1 cellular context compared by ENCODE assay signal in the genomic region with DNA sequence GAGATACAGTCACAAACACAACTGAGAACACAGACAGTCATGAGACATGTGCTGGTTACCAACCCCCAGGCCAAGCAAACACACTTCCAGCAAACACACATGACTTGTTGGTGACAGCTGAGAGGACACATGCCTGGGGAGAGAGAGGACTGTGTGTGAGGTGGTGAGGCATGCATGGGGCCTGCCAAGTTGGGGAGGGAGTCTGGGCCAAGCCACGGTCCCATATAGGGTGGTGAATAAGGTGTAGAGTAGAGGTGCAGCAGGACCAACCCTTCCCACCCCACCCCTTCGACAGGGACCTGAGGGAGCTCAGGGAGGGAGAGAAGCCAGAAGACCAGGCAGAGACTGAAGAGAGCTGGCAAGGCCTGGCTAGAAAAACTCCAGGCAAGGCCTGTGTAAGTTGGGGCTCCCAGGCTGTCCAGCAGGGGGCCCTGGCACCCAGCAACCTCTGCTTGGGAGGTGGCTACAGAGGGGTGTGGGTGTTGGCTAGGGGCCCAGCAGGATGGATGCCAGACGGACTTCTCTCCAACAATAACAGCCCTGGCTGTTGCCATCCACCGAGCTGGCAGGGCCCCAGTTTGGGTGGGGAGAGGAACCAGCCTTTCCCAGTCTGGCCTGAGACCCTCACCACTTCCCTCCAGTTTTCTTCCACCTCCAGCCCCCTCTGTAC.
TF ChIP-seq lines count a peak whose summit lies in the region.

No MANE protein-coding gene starts in this region.

TF ChIP-seq in K562, 482 proteins besides CTCF, POLR2A, EP300 and RAD21 (continues in another document):
- no peak for TF ChIP-seq PTRF (tag; IDR thresholded peaks at IDR 0.05)
- TF ChIP-seq, protein P1, sequence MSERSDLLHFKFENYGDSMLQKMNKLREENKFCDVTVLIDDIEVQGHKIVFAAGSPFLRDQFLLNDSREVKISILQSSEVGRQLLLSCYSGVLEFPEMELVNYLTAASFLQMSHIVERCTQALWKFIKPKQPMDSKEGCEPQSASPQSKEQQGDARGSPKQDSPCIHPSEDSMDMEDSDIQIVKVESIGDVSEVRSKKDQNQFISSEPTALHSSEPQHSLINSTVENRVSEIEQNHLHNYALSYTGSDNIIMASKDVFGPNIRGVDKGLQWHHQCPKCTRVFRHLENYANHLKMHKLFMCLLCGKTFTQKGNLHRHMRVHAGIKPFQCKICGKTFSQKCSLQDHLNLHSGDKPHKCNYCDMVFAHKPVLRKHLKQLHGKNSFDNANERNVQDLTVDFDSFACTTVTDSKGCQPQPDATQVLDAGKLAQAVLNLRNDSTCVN (CRISPR knock-in tag; IDR thresholded peaks at IDR 0.05), result 0 out of 2 replicates have a peak, but pooled peaks have one; percentile 40
- TF ChIP-seq CTBP1 (IDR thresholded peaks at IDR 0.05; ENCODE audit: borderline replicate concordance), result peak; percentile 65; the same call in 1 of the 2 replicates
- 0 out of 2 replicates have a peak, but pooled peaks have one; percentile 12 for TF ChIP-seq TCF3 (CRISPR knock-in tag; IDR thresholded peaks at IDR 0.05)
- TF ChIP-seq MED1 (CRISPR knock-in tag; IDR thresholded peaks at IDR 0.05; ENCODE audit: borderline replicate concordance), result no peak
- TF ChIP-seq ATF1 (CRISPR knock-in tag; IDR thresholded peaks at IDR 0.05), result no peak
- TF ChIP-seq ATF1 (tag; IDR thresholded peaks at IDR 0.05), result 0 out of 2 replicates have a peak, but pooled peaks have one; percentile 18
- TF ChIP-seq ZFX (CRISPR knock-in tag; IDR thresholded peaks at IDR 0.05), result peak; percentile 66
- TF ChIP-seq ZC3H11A (IDR thresholded peaks at IDR 0.05; ENCODE audit: low read depth, low read length), result 0 out of 2 replicates have a peak, but pooled peaks have one; percentile 11
- peak; percentile 65; the same call in 1 of the 2 replicates for TF ChIP-seq FOXP1 (CRISPR knock-in tag; IDR thresholded peaks at IDR 0.05)
- no peak for TF ChIP-seq PML (IDR thresholded peaks at IDR 0.05; ENCODE audit: low read length)
- peak; percentile 25 for TF ChIP-seq ZFP36 (IDR thresholded peaks at IDR 0.05; ENCODE audit: low read depth, low read length, partially characterized antibody)
- no peak for TF ChIP-seq JUN (IDR thresholded peaks at IDR 0.05; ENCODE audit: borderline replicate concordance, low read depth, low read length)
- TF ChIP-seq JUN (CRISPR knock-in tag; IDR thresholded peaks at IDR 0.05; ENCODE audit: borderline replicate concordance), result peak; percentile 85
- TF ChIP-seq TBL1XR1 (IDR thresholded peaks at IDR 0.05; ENCODE audit: low read length in 2 of 2), result no peak
- TF ChIP-seq RBM34 (IDR thresholded peaks at IDR 0.05; ENCODE audit: borderline replicate concordance, insufficient read depth, low read length), result no peak
- no peak for TF ChIP-seq POU5F1 (IDR thresholded peaks at IDR 0.05; ENCODE audit: borderline replicate concordance, low read depth, low read length, partially characterized antibody)
- TF ChIP-seq ZNF408 (CRISPR knock-in tag; IDR thresholded peaks at IDR 0.05; ENCODE audit: low read depth), result no peak
- TF ChIP-seq, protein P2, sequence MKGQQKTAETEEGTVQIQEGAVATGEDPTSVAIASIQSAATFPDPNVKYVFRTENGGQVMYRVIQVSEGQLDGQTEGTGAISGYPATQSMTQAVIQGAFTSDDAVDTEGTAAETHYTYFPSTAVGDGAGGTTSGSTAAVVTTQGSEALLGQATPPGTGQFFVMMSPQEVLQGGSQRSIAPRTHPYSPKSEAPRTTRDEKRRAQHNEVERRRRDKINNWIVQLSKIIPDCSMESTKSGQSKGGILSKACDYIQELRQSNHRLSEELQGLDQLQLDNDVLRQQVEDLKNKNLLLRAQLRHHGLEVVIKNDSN (CRISPR knock-in tag; IDR thresholded peaks at IDR 0.05), result peak; percentile 43; the same call in 1 of the 2 replicates
- TF ChIP-seq SP2 (IDR thresholded peaks at IDR 0.05; ENCODE audit: extremely low read depth, low read depth, low read length, poor library complexity, severe bottlenecking), result no peak
- TF ChIP-seq, protein P3, sequence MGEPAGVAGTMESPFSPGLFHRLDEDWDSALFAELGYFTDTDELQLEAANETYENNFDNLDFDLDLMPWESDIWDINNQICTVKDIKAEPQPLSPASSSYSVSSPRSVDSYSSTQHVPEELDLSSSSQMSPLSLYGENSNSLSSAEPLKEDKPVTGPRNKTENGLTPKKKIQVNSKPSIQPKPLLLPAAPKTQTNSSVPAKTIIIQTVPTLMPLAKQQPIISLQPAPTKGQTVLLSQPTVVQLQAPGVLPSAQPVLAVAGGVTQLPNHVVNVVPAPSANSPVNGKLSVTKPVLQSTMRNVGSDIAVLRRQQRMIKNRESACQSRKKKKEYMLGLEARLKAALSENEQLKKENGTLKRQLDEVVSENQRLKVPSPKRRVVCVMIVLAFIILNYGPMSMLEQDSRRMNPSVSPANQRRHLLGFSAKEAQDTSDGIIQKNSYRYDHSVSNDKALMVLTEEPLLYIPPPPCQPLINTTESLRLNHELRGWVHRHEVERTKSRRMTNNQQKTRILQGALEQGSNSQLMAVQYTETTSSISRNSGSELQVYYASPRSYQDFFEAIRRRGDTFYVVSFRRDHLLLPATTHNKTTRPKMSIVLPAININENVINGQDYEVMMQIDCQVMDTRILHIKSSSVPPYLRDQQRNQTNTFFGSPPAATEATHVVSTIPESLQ (CRISPR knock-in tag; IDR thresholded peaks at IDR 0.05), result no peak
- TF ChIP-seq TEAD1 (CRISPR knock-in tag; IDR thresholded peaks at IDR 0.05), result peak in 1 of 2 experiments; percentile 71; a peak in 1 of 4 replicates
- peak; percentile 14; the same call in 1 of the 2 replicates for TF ChIP-seq ARID1B (IDR thresholded peaks at IDR 0.05)
- peak; percentile 76; the same call in 1 of the 2 replicates for TF ChIP-seq HDGF (IDR thresholded peaks at IDR 0.05)
- TF ChIP-seq NR4A1 (CRISPR knock-in tag; IDR thresholded peaks at IDR 0.05), result no peak
- peak; percentile 28; the same call in 1 of the 2 replicates for TF ChIP-seq NR4A1 (tag; IDR thresholded peaks at IDR 0.05)
- TF ChIP-seq SMAD4 (CRISPR knock-in tag; conservative IDR thresholded peaks at IDR 0.05), result peak; percentile 60; the same call in 1 of the 2 replicates
- no peak for TF ChIP-seq SNIP1 (IDR thresholded peaks at IDR 0.05; ENCODE audit: low read depth)
- peak in 1 of 2 experiments; percentile 74; a peak in 1 of 4 replicates for TF ChIP-seq RCOR1 (IDR thresholded peaks at IDR 0.05; ENCODE audit: borderline replicate concordance in 1 of 2, low read depth in 2 of 2, low read length in 2 of 2)
- TF ChIP-seq ZNF263 (CRISPR knock-in tag; IDR thresholded peaks at IDR 0.05; ENCODE audit: borderline replicate concordance), result peak; percentile 51; the same call in 1 of the 2 replicates
- TF ChIP-seq MAFK (IDR thresholded peaks at IDR 0.05; ENCODE audit: low read length), result no peak
- TF ChIP-seq, protein P4, sequence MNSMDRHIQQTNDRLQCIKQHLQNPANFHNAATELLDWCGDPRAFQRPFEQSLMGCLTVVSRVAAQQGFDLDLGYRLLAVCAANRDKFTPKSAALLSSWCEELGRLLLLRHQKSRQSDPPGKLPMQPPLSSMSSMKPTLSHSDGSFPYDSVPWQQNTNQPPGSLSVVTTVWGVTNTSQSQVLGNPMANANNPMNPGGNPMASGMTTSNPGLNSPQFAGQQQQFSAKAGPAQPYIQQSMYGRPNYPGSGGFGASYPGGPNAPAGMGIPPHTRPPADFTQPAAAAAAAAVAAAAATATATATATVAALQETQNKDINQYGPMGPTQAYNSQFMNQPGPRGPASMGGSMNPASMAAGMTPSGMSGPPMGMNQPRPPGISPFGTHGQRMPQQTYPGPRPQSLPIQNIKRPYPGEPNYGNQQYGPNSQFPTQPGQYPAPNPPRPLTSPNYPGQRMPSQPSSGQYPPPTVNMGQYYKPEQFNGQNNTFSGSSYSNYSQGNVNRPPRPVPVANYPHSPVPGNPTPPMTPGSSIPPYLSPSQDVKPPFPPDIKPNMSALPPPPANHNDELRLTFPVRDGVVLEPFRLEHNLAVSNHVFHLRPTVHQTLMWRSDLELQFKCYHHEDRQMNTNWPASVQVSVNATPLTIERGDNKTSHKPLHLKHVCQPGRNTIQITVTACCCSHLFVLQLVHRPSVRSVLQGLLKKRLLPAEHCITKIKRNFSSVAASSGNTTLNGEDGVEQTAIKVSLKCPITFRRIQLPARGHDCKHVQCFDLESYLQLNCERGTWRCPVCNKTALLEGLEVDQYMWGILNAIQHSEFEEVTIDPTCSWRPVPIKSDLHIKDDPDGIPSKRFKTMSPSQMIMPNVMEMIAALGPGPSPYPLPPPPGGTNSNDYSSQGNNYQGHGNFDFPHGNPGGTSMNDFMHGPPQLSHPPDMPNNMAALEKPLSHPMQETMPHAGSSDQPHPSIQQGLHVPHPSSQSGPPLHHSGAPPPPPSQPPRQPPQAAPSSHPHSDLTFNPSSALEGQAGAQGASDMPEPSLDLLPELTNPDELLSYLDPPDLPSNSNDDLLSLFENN (IDR thresholded peaks at IDR 0.05; ENCODE audit: low read depth in 2 of 2, low read length in 2 of 2), result no peak
- TF ChIP-seq RBFOX2 (IDR thresholded peaks at IDR 0.05; ENCODE audit: low read depth, low read length), result peak; percentile 29; the same call in 1 of the 2 replicates
- TF ChIP-seq FOXJ2 (tag; IDR thresholded peaks at IDR 0.05), result peak; percentile 88
- no peak for TF ChIP-seq PRMT5 (CRISPR knock-in tag; IDR thresholded peaks at IDR 0.05)
- TF ChIP-seq PPARD (CRISPR knock-in tag; IDR thresholded peaks at IDR 0.05), result no peak
- TF ChIP-seq, protein P5, sequence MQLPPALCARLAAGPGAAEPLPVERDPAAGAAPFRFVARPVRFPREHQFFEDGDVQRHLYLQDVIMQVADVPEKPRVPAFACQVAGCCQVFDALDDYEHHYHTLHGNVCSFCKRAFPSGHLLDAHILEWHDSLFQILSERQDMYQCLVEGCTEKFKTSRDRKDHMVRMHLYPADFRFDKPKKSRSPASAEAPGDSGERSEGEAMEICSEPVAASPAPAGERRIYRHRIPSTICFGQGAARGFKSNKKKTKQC (CRISPR knock-in tag; IDR thresholded peaks at IDR 0.05), result peak; percentile 78; the same call in 1 of the 2 replicates
- TF ChIP-seq, protein P6, sequence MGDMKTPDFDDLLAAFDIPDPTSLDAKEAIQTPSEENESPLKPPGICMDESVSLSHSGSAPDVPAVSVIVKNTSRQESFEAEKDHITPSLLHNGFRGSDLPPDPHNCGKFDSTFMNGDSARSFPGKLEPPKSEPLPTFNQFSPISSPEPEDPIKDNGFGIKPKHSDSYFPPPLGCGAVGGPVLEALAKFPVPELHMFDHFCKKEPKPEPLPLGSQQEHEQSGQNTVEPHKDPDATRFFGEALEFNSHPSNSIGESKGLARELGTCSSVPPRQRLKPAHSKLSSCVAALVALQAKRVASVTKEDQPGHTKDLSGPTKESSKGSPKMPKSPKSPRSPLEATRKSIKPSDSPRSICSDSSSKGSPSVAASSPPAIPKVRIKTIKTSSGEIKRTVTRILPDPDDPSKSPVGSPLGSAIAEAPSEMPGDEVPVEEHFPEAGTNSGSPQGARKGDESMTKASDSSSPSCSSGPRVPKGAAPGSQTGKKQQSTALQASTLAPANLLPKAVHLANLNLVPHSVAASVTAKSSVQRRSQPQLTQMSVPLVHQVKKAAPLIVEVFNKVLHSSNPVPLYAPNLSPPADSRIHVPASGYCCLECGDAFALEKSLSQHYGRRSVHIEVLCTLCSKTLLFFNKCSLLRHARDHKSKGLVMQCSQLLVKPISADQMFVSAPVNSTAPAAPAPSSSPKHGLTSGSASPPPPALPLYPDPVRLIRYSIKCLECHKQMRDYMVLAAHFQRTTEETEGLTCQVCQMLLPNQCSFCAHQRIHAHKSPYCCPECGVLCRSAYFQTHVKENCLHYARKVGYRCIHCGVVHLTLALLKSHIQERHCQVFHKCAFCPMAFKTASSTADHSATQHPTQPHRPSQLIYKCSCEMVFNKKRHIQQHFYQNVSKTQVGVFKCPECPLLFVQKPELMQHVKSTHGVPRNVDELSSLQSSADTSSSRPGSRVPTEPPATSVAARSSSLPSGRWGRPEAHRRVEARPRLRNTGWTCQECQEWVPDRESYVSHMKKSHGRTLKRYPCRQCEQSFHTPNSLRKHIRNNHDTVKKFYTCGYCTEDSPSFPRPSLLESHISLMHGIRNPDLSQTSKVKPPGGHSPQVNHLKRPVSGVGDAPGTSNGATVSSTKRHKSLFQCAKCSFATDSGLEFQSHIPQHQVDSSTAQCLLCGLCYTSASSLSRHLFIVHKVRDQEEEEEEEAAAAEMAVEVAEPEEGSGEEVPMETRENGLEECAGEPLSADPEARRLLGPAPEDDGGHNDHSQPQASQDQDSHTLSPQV (IDR thresholded peaks at IDR 0.05), result 0 out of 2 replicates have a peak, but pooled peaks have one; percentile 21
- no peak for TF ChIP-seq ZNF586 (CRISPR knock-in tag; conservative IDR thresholded peaks at IDR 0.05)
- no peak for TF ChIP-seq RBM14 (IDR thresholded peaks at IDR 0.05; ENCODE audit: borderline replicate concordance, insufficient read depth, low read depth, low read length)
- TF ChIP-seq ZKSCAN1 (IDR thresholded peaks at IDR 0.05; ENCODE audit: low read depth, low read length), result 0 out of 2 replicates have a peak, but pooled peaks have one; percentile 21
- TF ChIP-seq, protein P7, sequence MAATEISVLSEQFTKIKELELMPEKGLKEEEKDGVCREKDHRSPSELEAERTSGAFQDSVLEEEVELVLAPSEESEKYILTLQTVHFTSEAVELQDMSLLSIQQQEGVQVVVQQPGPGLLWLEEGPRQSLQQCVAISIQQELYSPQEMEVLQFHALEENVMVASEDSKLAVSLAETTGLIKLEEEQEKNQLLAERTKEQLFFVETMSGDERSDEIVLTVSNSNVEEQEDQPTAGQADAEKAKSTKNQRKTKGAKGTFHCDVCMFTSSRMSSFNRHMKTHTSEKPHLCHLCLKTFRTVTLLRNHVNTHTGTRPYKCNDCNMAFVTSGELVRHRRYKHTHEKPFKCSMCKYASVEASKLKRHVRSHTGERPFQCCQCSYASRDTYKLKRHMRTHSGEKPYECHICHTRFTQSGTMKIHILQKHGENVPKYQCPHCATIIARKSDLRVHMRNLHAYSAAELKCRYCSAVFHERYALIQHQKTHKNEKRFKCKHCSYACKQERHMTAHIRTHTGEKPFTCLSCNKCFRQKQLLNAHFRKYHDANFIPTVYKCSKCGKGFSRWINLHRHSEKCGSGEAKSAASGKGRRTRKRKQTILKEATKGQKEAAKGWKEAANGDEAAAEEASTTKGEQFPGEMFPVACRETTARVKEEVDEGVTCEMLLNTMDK (IDR thresholded peaks at IDR 0.05; ENCODE audit: borderline replicate concordance, insufficient read depth, low read depth, low read length, poor library complexity, severe bottlenecking), result peak; percentile 95
- TF ChIP-seq XRCC3 (IDR thresholded peaks at IDR 0.05), result no peak
- peak; percentile 47 for TF ChIP-seq L3MBTL2 (IDR thresholded peaks at IDR 0.05)
